In the genomic region with DNA sequence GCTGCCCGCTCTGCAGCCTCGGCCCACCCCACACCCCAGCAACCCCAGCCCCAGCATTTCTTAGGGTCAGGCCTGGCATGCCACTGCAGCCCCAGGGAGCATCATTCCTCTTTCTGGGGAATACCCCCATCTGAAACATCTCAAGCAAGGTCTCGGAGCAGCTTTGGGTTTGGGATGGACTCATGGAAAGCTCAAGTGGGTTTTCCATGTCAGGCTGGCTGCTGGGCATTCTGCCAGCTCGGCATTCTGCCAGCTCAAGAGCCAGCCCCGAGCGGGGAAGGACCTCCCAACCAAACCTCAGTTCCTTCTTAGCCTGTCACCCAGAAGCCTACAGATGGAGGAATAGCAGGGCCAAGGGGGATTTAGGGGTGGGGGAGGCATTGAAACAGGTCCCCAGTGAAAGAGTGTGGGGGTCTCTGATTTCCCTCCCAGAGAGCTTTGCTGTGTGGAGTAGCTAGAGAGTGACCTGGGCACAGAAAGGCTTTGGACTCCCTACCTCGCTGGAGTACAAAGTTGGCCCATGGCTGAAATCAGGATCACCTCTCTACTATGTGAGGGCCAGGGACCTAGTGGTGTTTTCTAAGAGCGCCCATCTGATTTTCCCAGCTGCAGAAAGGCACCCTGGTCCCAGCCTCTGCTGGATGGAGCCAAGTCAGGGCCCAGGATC, we compare ENCODE assay signal across 1 cellular context.
TF ChIP-seq lines count a peak whose summit lies in the region.

No MANE protein-coding gene starts in this region.

TF ChIP-seq in IMR-90, 13 proteins besides CTCF, POLR2A, EP300 and RAD21:
- TF ChIP-seq MAFK (IDR thresholded peaks at IDR 0.05; ENCODE audit: low read depth, low read length) (no peak), NFE2L2 (IDR thresholded peaks at IDR 0.05; ENCODE audit: low read depth, low read length) (no peak)
- TF ChIP-seq, protein P1, sequence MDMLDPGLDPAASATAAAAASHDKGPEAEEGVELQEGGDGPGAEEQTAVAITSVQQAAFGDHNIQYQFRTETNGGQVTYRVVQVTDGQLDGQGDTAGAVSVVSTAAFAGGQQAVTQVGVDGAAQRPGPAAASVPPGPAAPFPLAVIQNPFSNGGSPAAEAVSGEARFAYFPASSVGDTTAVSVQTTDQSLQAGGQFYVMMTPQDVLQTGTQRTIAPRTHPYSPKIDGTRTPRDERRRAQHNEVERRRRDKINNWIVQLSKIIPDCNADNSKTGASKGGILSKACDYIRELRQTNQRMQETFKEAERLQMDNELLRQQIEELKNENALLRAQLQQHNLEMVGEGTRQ (IDR thresholded peaks at IDR 0.05; ENCODE audit: low read depth, low read length): no peak
TF ChIP-seq in IMR-90: peak in this region for 0.
